15 cellular contexts compared by ENCODE assay signal in the genomic region with DNA sequence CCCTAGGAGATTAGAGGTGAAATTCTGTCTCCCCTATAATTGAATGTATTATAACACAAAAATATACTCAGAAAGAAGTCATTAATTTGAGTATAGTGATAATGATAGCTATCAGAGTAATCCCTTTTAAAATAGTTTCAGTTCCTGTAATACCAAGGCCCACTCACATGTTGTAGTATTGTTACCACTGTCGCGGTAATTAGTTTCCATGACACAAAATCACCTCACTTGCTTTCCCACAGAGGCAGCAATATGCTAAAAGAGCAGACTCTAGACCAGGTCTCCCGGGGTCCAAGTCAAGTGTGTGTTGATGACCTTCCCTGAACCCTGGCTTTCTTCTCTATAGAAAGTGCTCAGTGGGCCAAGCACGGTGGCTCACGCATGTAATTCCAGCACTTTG.
DNase-seq lines count a peak whose midpoint lies in the region; ATAC-seq and FAIRE-seq lines count a peak whose summit lies in the region.
"Had no signal": no experiment of that assay in that cellular context is flagged by ENCODE, and none has a peak within 500 bp of the region (broad histone marks: within the 10 kb centered on the region; RNA-seq: fewer than 3 reads in every experiment).

No MANE protein-coding gene starts in this region.

- H3K27me3 Mint-ChIP-seq in stimulated activated memory B cell treated with anti-CD40 and anti-IgM and Interleukin-4, amounts not matched to agents 10 μg/mL and 1 μg/mL and 100 μg/mL, for 72 hours: peaks cover 13% of the 10 kb centered on the region

- H3K36me3 Mint-ChIP-seq in stimulated activated memory B cell treated with anti-CD40 and anti-IgM and Interleukin-4, amounts not matched to agents 10 μg/mL and 1 μg/mL and 100 μg/mL, for 72 hours: no peaks in the 10 kb centered on the region
- H3K36me3 Mint-ChIP-seq: activated CD8-positive, alpha-beta memory T cell treated with anti-CD3 and anti-CD28 coated beads, Interleukin-2, amount 10 ng/mL, durations not matched to agents 7 days and 5 days; immature natural killer cell had no signal

- DNase-seq in GM19239 (ENCODE audit: insufficient read length, low spot score) (no peak), HCEC 1CT (no peak), GM03348 (ENCODE audit: low spot score) (no peak)
- DNase-seq: activated CD8-positive, alpha-beta memory T cell treated with anti-CD3 and anti-CD28 coated beads, Interleukin-2, amount 10 ng/mL, durations not matched to agents 7 days and 5 days; activated gamma-delta T cell treated with Interleukin-2 at 50 U/mL for 16 hours; aorta; DMS53; immature natural killer cell; NCI-H774; stimulated activated CD4-positive, alpha-beta T cell treated with anti-CD3 and anti-CD28 coated beads, Interleukin-15, amount 100 ng/mL, for 24 hours had no signal

- ATAC-seq in GM18861 (IDR thresholded peaks at IDR 0.05; ENCODE audit: unreplicated experiment): peak; percentile 53
- ATAC-seq in GM21576 (IDR thresholded peaks at IDR 0.05; ENCODE audit: unreplicated experiment): peak; percentile 65
- ATAC-seq in HG03159 (IDR thresholded peaks at IDR 0.05; ENCODE audit: unreplicated experiment): peak; percentile 71
- peak; percentile 87 for ATAC-seq in stimulated activated memory B cell treated with anti-CD40 and anti-IgM and Interleukin-4, amounts not matched to agents 10 μg/mL and 1 μg/mL and 100 μg/mL, for 72 hours
- ATAC-seq: activated CD8-positive, alpha-beta memory T cell treated with anti-CD3 and anti-CD28 coated beads, Interleukin-2, amount 10 ng/mL, durations not matched to agents 7 days and 5 days; gastroesophageal sphincter had no signal

- H3K27ac Mint-ChIP-seq in stimulated activated memory B cell treated with anti-CD40 and anti-IgM and Interleukin-4, amounts not matched to agents 10 μg/mL and 1 μg/mL and 100 μg/mL, for 72 hours: peak overlapping the region; percentile 86
- H3K27ac Mint-ChIP-seq: activated CD8-positive, alpha-beta memory T cell treated with anti-CD3 and anti-CD28 coated beads, Interleukin-2, amount 10 ng/mL, durations not matched to agents 7 days and 5 days; immature natural killer cell had no signal

- FAIRE-seq in GM19239 (lab: Jason Lieb, UNC): no peak

- H3K9me3 Mint-ChIP-seq in stimulated activated memory B cell treated with anti-CD40 and anti-IgM and Interleukin-4, amounts not matched to agents 10 μg/mL and 1 μg/mL and 100 μg/mL, for 72 hours: peaks cover 3% of the 10 kb centered on the region
- H3K9me3 Mint-ChIP-seq: immature natural killer cell had no signal

- peaks cover 41% of the 10 kb centered on the region for H3K4me1 Mint-ChIP-seq in stimulated activated memory B cell treated with anti-CD40 and anti-IgM and Interleukin-4, amounts not matched to agents 10 μg/mL and 1 μg/mL and 100 μg/mL, for 72 hours
- H3K4me1 Mint-ChIP-seq: activated CD8-positive, alpha-beta memory T cell treated with anti-CD3 and anti-CD28 coated beads, Interleukin-2, amount 10 ng/mL, durations not matched to agents 7 days and 5 days; immature natural killer cell had no signal

- H3K4me3 Mint-ChIP-seq in stimulated activated memory B cell treated with anti-CD40 and anti-IgM and Interleukin-4, amounts not matched to agents 10 μg/mL and 1 μg/mL and 100 μg/mL, for 72 hours: no peak overlapping the region
- H3K4me3 Mint-ChIP-seq: activated CD8-positive, alpha-beta memory T cell treated with anti-CD3 and anti-CD28 coated beads, Interleukin-2, amount 10 ng/mL, durations not matched to agents 7 days and 5 days; immature natural killer cell had no signal
